8 cellular contexts compared by ENCODE assay signal in genomic region chr3:51390186-51390585, GRCh38. TPM values are rescaled to one million over a fixed set of nuclear protein-coding genes. Genes with fewer than 3 reads are reported as not detected.
DNase-seq lines count a peak whose midpoint lies in the region; ATAC-seq and TF ChIP-seq lines count a peak whose summit lies in the region.

No MANE protein-coding gene starts in this region.

- no peak overlapping the region; the same call in 1 of the 2 replicates for H3K4me3 ChIP-seq in Caco-2 (ENCODE audit: low read depth, low read length)
- H3K4me3 ChIP-seq in OCI-LY7 (ENCODE audit: low read depth, low read length, poor library complexity, severe bottlenecking) = peak overlapping the region; percentile 86
- H3K4me3 ChIP-seq in esophagus muscularis mucosa = peak overlapping the region in 3 of 4 donors; percentile 80 to 97 (median 82)
- H3K4me3 ChIP-seq in psoas muscle = peak overlapping the region; percentile 88

- H3K27ac ChIP-seq in OCI-LY7 (ENCODE audit: low read depth, low read length, poor library complexity, severe bottlenecking) (peak overlapping the region; percentile 51), esophagus muscularis mucosa (replicated peaks in 1 of 4) (peak overlapping the region; percentile 75 to 95 (median 92)), psoas muscle (peak overlapping the region; percentile 90)

- peaks cover 45% of the 10 kb centered on the region for H4K20me1 ChIP-seq in OCI-LY7 (ENCODE audit: insufficient read depth, low read length)

- no peak overlapping the region for H3K4me3 Mint-ChIP-seq in Caco-2 (ENCODE audit: unreplicated experiment)

- POLR2A ChIA-PET in Caco-2 (lab: Charles Lee) (no interaction called here), OCI-LY7 (lab: Charles Lee) (interaction anchor here (1.2 to 1.6 kb wide), 2 partner anchors 225 to 774 kb away, joined by 3 to 6 read pairs; partner anchors contain the start of gene MAPKAPK3)

- H3K4me2 ChIP-seq in OCI-LY7 (ENCODE audit: low read length) = peak overlapping the region; percentile 92

- H2AFZ ChIP-seq in OCI-LY7 (ENCODE audit: low read length) = no peak overlapping the region

- no peak for ATAC-seq in psoas muscle

- no peaks in the 10 kb centered on the region for H3K27me3 ChIP-seq in Caco-2 (replicated peaks; ENCODE audit: control insufficient read depth, insufficient read depth, low read length)
- H3K27me3 ChIP-seq in esophagus muscularis mucosa = no peaks in the 10 kb centered on the region
- no peaks in the 10 kb centered on the region for H3K27me3 ChIP-seq in psoas muscle (ENCODE audit: insufficient read depth in 3 of 3, low read length in 2 of 3)

- H3K4me1 ChIP-seq in Caco-2 (peaks cover 54% of the 10 kb centered on the region), OCI-LY7 (ENCODE audit: insufficient read depth, low read length, poor library complexity, severe bottlenecking) (peaks cover 78% of the 10 kb centered on the region), esophagus muscularis mucosa (peaks cover 69 to 91% (median 75%) of the 10 kb centered on the region in 4 donors), psoas muscle (peaks cover 52% of the 10 kb centered on the region)

- in situ Hi-C loops in KBM-7 (cut with MboI; ENCODE audit: low pct_unique_long_range_greater_than_20kb, low sequenced_read_pairs) = loop anchor here (25.0 kb wide), 1 partner anchor 728 kb away; the partner anchor contains the start of gene DOCK3

- DNase-seq in Caco-2 (no peak), OCI-LY7 (ENCODE audit: low spot score) (no peak), esophagus muscularis mucosa (ENCODE audit: extremely low spot score) (no peak), psoas muscle (no peak), NCI-H2171 (lab: John Stamatoyannopoulos, UW) (no peak), KBM-7 (no peak), anterior cingulate cortex (lab: John Stamatoyannopoulos, UW) (no peak)
- no peak for DNase-seq in activated effector memory CD4-positive, alpha-beta T cell treated with Interleukin-2 at 50 U/mL for 16 hours

- no peaks in the 10 kb centered on the region for H3K9me3 Mint-ChIP-seq in Caco-2 (ENCODE audit: unreplicated experiment)

- BruUV-seq in Caco-2 (replicated peaks; lab: Mats Ljungman, UMichigan) (TSS peak; percentile 30), OCI-LY7 (replicated peaks; lab: Mats Ljungman, UMichigan) (no TSS peak)

- H3K36me3 ChIP-seq in Caco-2 (ENCODE audit: control insufficient read depth, insufficient read depth, low read length) = peaks cover 5% of the 10 kb centered on the region
- peaks cover 81% of the 10 kb centered on the region for H3K36me3 ChIP-seq in OCI-LY7 (ENCODE audit: insufficient read depth, low read length)
- H3K36me3 ChIP-seq in esophagus muscularis mucosa = peaks cover 37 to 63% (median 52%) of the 10 kb centered on the region in 4 donors
- H3K36me3 ChIP-seq in psoas muscle (ENCODE audit: insufficient read depth in 1 of 2, low read depth in 1 of 2) = peaks cover 3 to 47% of the 10 kb centered on the region in 2 donors

- TF ChIP-seq POLR2A in esophagus muscularis mucosa (IDR thresholded peaks at IDR 0.05; ENCODE audit: low read depth) = no peak

- intact Hi-C loops in Caco-2 (cut with micrococcal nuclease; ENCODE audit: unreplicated experiment) (loop anchor here (5.0 kb wide), 1 partner anchor 292 kb away; no protein-coding TSS in a partner anchor), OCI-LY7 (cut with micrococcal nuclease; ENCODE audit: unreplicated experiment) (loop anchor here (2.0 kb wide), 1 partner anchor 773 kb away; the partner anchor contains the start of gene MAPKAPK3), esophagus muscularis mucosa (cut with DNase I) (loop anchor here (5.0 kb wide), 1 partner anchor 107 kb away; no protein-coding TSS in a partner anchor), psoas muscle (cut with DNase I) (loop anchor here (5.0 to 10.0 kb wide), 4 partner anchors 285 to 818 kb away; partner anchors contain the start of genes MAPKAPK3 (in 1 of the 2) and TEX264 (in 1 of the 2))

- CTCF ChIA-PET in Caco-2 (lab: Charles Lee) (interaction anchor here (1.5 kb wide), 1 partner anchor 110 kb away, joined by 21 read pairs; the partner anchor contains the start of gene DCAF1), OCI-LY7 (lab: Charles Lee; ENCODE audit: unreplicated experiment) (no interaction called here)

- no peaks in the 10 kb centered on the region for H3K27me3 Mint-ChIP-seq in Caco-2 (ENCODE audit: insufficient read depth, unreplicated experiment)

- TF ChIP-seq CTCF in Caco-2 (IDR thresholded peaks at IDR 0.05; ENCODE audit: insufficient read depth in 1 of 2, low read depth in 1 of 2, low read length in 1 of 2, severe bottlenecking in 1 of 2, unreplicated experiment in 1 of 2) = no peak
- TF ChIP-seq CTCF in OCI-LY7 (conservative IDR thresholded peaks at IDR 0.05; ENCODE audit: low read length) = no peak
- TF ChIP-seq CTCF in esophagus muscularis mucosa (IDR thresholded peaks at IDR 0.05) = no peak
- no peak for TF ChIP-seq CTCF in psoas muscle (IDR thresholded peaks at IDR 0.05)

- H3K9me3 ChIP-seq in Caco-2 (no peaks in the 10 kb centered on the region), OCI-LY7 (ENCODE audit: low read length) (no peaks in the 10 kb centered on the region), esophagus muscularis mucosa (no peaks in the 10 kb centered on the region), psoas muscle (no peaks in the 10 kb centered on the region)

- peaks cover 85% of the 10 kb centered on the region for H3K36me3 Mint-ChIP-seq in Caco-2 (ENCODE audit: insufficient read depth, unreplicated experiment)

- H3K79me2 ChIP-seq in OCI-LY7 (ENCODE audit: insufficient read depth, low read depth, low read length) = peaks cover 68% of the 10 kb centered on the region

- WGBS in esophagus muscularis mucosa = 91% methylated on average over 4 of the region's 7 CpGs
- 82 to 92% (median 86%) methylated on average over 7 of the region's 7 CpGs for WGBS in psoas muscle, 3 donors

- TF ChIP-seq EP300 in esophagus muscularis mucosa (IDR thresholded peaks at IDR 0.05) = no peak

- H3K4me1 Mint-ChIP-seq in Caco-2 (ENCODE audit: low read depth, unreplicated experiment) = peaks cover 34% of the 10 kb centered on the region

- H3K9me2 ChIP-seq in OCI-LY7 (ENCODE audit: insufficient read depth, low read length) = no peaks in the 10 kb centered on the region

- no peak overlapping the region for H3K27ac Mint-ChIP-seq in Caco-2 (ENCODE audit: unreplicated experiment)

RNA-seq across cellular contexts. Expression of gene RBM15B, which starts 0.9 kb away (rescaled TPM):
- total RNA-seq in Caco-2 (2022) (32.3 and 33.7 TPM in 2 replicates), OCI-LY7 (2022) (37.4 and 37.6 TPM in 2 replicates), esophagus muscularis mucosa (10 to 100 TPM; 27.8 to 50.5 (median 42.6) TPM), psoas muscle (10 to 100 TPM in 1 of 4 donors, 1 to 10 TPM in 3; 7.0 to 11.9 (median 9.8) TPM)
- 30.5 and 34.2 TPM in 2 replicates for total RNA-seq in OCI-LY7 (2014; rRNA removed; shearing (Covaris generic))
- 1 to 10 TPM; 4.6 to 8.8 (median 6.1) TPM for polyA plus RNA-seq in psoas muscle

RNA-seq across cellular contexts. Expression of gene MANF, which starts 5.1 kb away (rescaled TPM):
- total RNA-seq in Caco-2 (2022) = 94.5 and 102 TPM in 2 replicates
- total RNA-seq in OCI-LY7 (2014; rRNA removed; shearing (Covaris generic)) = 104 and 122 TPM in 2 replicates
- 98.6 and 117 TPM in 2 replicates for total RNA-seq in OCI-LY7 (2022)
- 10 to 100 TPM; 16.2 to 34.6 (median 24.9) TPM for total RNA-seq in esophagus muscularis mucosa
- total RNA-seq in psoas muscle = 10 to 100 TPM; 12.6 to 24.0 (median 19.3) TPM
- polyA plus RNA-seq in psoas muscle = 10 to 100 TPM; 17.9 to 42.4 (median 18.3) TPM
